In the genomic region with DNA sequence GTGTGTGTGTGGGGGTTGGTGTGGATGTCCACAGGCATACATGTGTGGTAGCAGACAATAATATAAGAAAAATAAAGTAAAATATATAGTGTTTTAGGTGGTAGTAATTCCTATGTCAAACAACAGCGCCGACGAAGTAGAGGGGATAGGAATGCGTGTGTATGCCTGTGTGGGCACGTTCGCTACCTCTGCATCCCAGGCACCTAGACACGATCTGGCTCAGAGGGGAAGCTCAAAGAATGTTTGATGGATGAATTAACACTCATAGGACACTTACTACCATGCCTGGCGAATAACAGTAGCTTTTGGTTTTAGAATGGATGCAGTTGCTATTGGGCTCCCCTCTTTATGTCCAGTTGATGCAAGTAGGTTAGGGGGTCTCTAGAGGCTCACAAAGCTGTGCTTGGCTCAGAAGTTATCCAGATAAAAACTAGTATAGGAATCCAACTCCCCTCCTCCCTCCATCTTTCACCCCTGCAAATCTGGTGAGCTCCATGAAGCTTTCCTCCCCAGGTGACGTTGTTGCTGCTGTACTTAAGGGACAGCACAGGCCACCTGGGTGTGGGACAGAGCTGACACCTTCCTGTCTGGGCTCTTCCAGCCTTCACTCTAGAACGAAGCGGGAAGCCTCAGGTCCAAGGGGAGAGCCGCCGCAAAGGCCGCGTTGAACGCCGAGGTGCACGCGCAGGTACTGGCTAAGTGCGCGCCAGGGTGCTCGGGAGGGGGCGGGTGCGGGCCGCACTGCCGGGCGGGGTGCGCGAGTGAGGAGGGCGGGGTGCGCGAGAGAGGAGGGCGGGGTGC, we compare ENCODE assay signal across 8 cellular contexts.
DNase-seq lines count a peak whose midpoint lies in the region; ATAC-seq and TF ChIP-seq lines count a peak whose summit lies in the region.

No MANE protein-coding gene starts in this region.

- H3K36me3 ChIP-seq in NT2/D1 (ENCODE audit: insufficient read depth, insufficient read length, low read length) = no peaks in the 10 kb centered on the region
- H3K36me3 ChIP-seq in gastroesophageal sphincter = no peaks in the 10 kb centered on the region
- no peaks in the 10 kb centered on the region for H3K36me3 ChIP-seq in trophoblast cell (ENCODE audit: control insufficient read depth in 1 of 2, insufficient read depth in 2 of 2, low read length in 2 of 2)
- H3K36me3 ChIP-seq in thymus (ENCODE audit: control insufficient read depth, insufficient read depth) = no peaks in the 10 kb centered on the region
- H3K36me3 ChIP-seq in osteoblast (ENCODE audit: insufficient read depth, low read length) = no peaks in the 10 kb centered on the region

- no peak overlapping the region for H3K18ac ChIP-seq in trophoblast cell (ENCODE audit: low read length)

- peaks cover 14% of the 10 kb centered on the region for H3K4me1 Mint-ChIP-seq in activated T-helper 2 cell treated with anti-CD3 and anti-CD28 coated beads, Interferon-gamma antibody, Interleukin-2, Interleukin-4, amounts not matched to agents 10 μg/mL and 5 μg/mL and 100 μg/mL, durations not matched to agents 14 hours and 24 hours and 36 hours (ENCODE audit: low read depth)

- DNase-seq in NT2/D1 (ENCODE audit: low read depth, low spot score) (peak; percentile 20), trophoblast cell (peak; percentile 48 to 73), DMS153 treated with DMSO at 0.1 percent for 48 hours (lab: John Stamatoyannopoulos, UW; ENCODE audit: unreplicated experiment) (no peak), osteoblast (ENCODE audit: insufficient read length, low spot score, missing footprints) (no peak)
- peak; percentile 52 for DNase-seq in activated T-helper 2 cell treated with anti-CD3 and anti-CD28 coated beads, Interferon-gamma antibody, Interleukin-2, Interleukin-4, amounts not matched to agents 10 μg/mL and 5 μg/mL and 100 μg/mL, durations not matched to agents 14 hours and 24 hours and 36 hours (ENCODE audit: low spot score)

- no peak overlapping the region for H2BK5ac ChIP-seq in trophoblast cell (ENCODE audit: low read depth, low read length, poor library complexity)

- H4K8ac ChIP-seq in trophoblast cell (ENCODE audit: low read depth, low read length) = no peak overlapping the region

- no peak overlapping the region for H2AK5ac ChIP-seq in trophoblast cell (ENCODE audit: low read length)

- intact Hi-C loops in activated T-helper 2 cell treated with anti-CD3 and anti-CD28 coated beads, Interferon-gamma antibody, Interleukin-2, Interleukin-4, amounts not matched to agents 10 μg/mL and 5 μg/mL and 100 μg/mL, durations not matched to agents 14 hours and 24 hours and 36 hours (cut with micrococcal nuclease) = loop anchor here (5.0 kb wide), 3 partner anchors 206 to 674 kb away; partner anchors contain the start of gene LRRC28

- WGBS in gastroesophageal sphincter (ENCODE audit: low coverage in 1 of 2), 2 donors = 23 to 32% methylated on average over 8 of the region's 33 CpGs
- no CpG with 5 or more reads among the region's 33 CpGs for WGBS in trophoblast cell (ENCODE audit: extremely low coverage, insufficient coverage, insufficient read length)
- 19% methylated on average over 31 of the region's 33 CpGs for WGBS in thymus

- peaks cover 37% of the 10 kb centered on the region for H3K27me3 ChIP-seq in NT2/D1 (ENCODE audit: insufficient read depth, insufficient read length)
- no peaks in the 10 kb centered on the region for H3K27me3 ChIP-seq in gastroesophageal sphincter
- peaks cover 7% of the 10 kb centered on the region for H3K27me3 ChIP-seq in trophoblast cell (ENCODE audit: insufficient read depth, low read length)
- H3K27me3 ChIP-seq in thymus (ENCODE audit: control insufficient read depth, insufficient read depth) = peaks cover 2% of the 10 kb centered on the region
- H3K27me3 ChIP-seq in osteoblast (ENCODE audit: insufficient read depth, low read length) = peaks cover 12% of the 10 kb centered on the region

- no peaks in the 10 kb centered on the region for H3K36me3 Mint-ChIP-seq in activated T-helper 2 cell treated with anti-CD3 and anti-CD28 coated beads, Interferon-gamma antibody, Interleukin-2, Interleukin-4, amounts not matched to agents 10 μg/mL and 5 μg/mL and 100 μg/mL, durations not matched to agents 14 hours and 24 hours and 36 hours (ENCODE audit: low read depth)

- ATAC-seq in GM21526 (IDR thresholded peaks at IDR 0.05; ENCODE audit: low FRiP score, unreplicated experiment) = peak; percentile 54
- peak; percentile 74 for ATAC-seq in gastroesophageal sphincter

- no peaks in the 10 kb centered on the region for H4K20me1 ChIP-seq in osteoblast (ENCODE audit: insufficient read depth, low read length)

- peak overlapping the region; percentile 75 for H3K4me3 Mint-ChIP-seq in activated T-helper 2 cell treated with anti-CD3 and anti-CD28 coated beads, Interferon-gamma antibody, Interleukin-2, Interleukin-4, amounts not matched to agents 10 μg/mL and 5 μg/mL and 100 μg/mL, durations not matched to agents 14 hours and 24 hours and 36 hours (ENCODE audit: low read depth)

- no peak for TF ChIP-seq EP300 in gastroesophageal sphincter (IDR thresholded peaks at IDR 0.05)

- TF ChIP-seq POLR2A in gastroesophageal sphincter (IDR thresholded peaks at IDR 0.05) = no peak

- TF ChIP-seq CTCF in gastroesophageal sphincter (IDR thresholded peaks at IDR 0.05) (no peak), osteoblast (IDR thresholded peaks at IDR 0.05; ENCODE audit: extremely low read depth, low read depth, low read length) (no peak)

- no peak overlapping the region for H4K91ac ChIP-seq in trophoblast cell (ENCODE audit: low read depth, low read length)

- H3K4me2 ChIP-seq in trophoblast cell (ENCODE audit: low read length) (peak overlapping the region; percentile 59), osteoblast (ENCODE audit: insufficient read depth, low read length) (no peak overlapping the region)

- no peak overlapping the region for H3K4ac ChIP-seq in trophoblast cell (ENCODE audit: low read depth, low read length)

- H2AFZ ChIP-seq in trophoblast cell (ENCODE audit: insufficient read depth, low read length, poor library complexity) = no peak overlapping the region
- no peak overlapping the region for H2AFZ ChIP-seq in osteoblast (ENCODE audit: low read length)

- no peaks in the 10 kb centered on the region for H3K9me3 ChIP-seq in NT2/D1 (ENCODE audit: insufficient read depth, low read length)
- no peaks in the 10 kb centered on the region for H3K9me3 ChIP-seq in gastroesophageal sphincter
- H3K9me3 ChIP-seq in trophoblast cell (ENCODE audit: insufficient read depth, low read depth, low read length) = no peaks in the 10 kb centered on the region
- H3K9me3 ChIP-seq in thymus (ENCODE audit: control insufficient read depth) = no peaks in the 10 kb centered on the region
- H3K9me3 ChIP-seq in osteoblast (ENCODE audit: low read depth, low read length) = no peaks in the 10 kb centered on the region

- no peaks in the 10 kb centered on the region for H3K79me2 ChIP-seq in trophoblast cell (ENCODE audit: control insufficient read depth, insufficient read depth, low read length, poor library complexity)
- H3K79me2 ChIP-seq in osteoblast (ENCODE audit: insufficient read depth, low read length) = no peaks in the 10 kb centered on the region

- H3K79me1 ChIP-seq in trophoblast cell (ENCODE audit: low read length) = no peaks in the 10 kb centered on the region

- H3K4me3 ChIP-seq in NT2/D1 (ENCODE audit: insufficient read length, low read depth) (peak overlapping the region; percentile 65), gastroesophageal sphincter (peak overlapping the region; percentile 16 to 56), trophoblast cell (ENCODE audit: low read depth, low read length) (peak overlapping the region; percentile 32), thymus (ENCODE audit: low read length) (peak overlapping the region; percentile 41), osteoblast (ENCODE audit: insufficient read depth, low read length) (no peak overlapping the region)

- no peak overlapping the region for H2BK12ac ChIP-seq in trophoblast cell (ENCODE audit: low read length)

- H3K9ac ChIP-seq in NT2/D1 (ENCODE audit: insufficient read length, low read depth) = peak overlapping the region; percentile 66
- H3K9ac ChIP-seq in trophoblast cell (ENCODE audit: low read length) = no peak overlapping the region

- peaks cover 34% of the 10 kb centered on the region for H3K27me3 Mint-ChIP-seq in activated T-helper 2 cell treated with anti-CD3 and anti-CD28 coated beads, Interferon-gamma antibody, Interleukin-2, Interleukin-4, amounts not matched to agents 10 μg/mL and 5 μg/mL and 100 μg/mL, durations not matched to agents 14 hours and 24 hours and 36 hours (ENCODE audit: low read depth)

- H3K4me1 ChIP-seq in NT2/D1 (ENCODE audit: insufficient read depth, insufficient read length) (no peaks in the 10 kb centered on the region), gastroesophageal sphincter (peaks cover 0 to 18% (median 4%) of the 10 kb centered on the region in 3 donors), trophoblast cell (ENCODE audit: control insufficient read depth in 1 of 2, insufficient read depth in 2 of 2, low read length in 2 of 2) (peaks cover 2 to 7% of the 10 kb centered on the region in 2 experiments), thymus (ENCODE audit: control insufficient read depth, insufficient read depth, low read length) (peaks cover 3% of the 10 kb centered on the region), osteoblast (ENCODE audit: insufficient read depth, low read length) (peaks cover 5% of the 10 kb centered on the region)

- H3K27ac Mint-ChIP-seq in activated T-helper 2 cell treated with anti-CD3 and anti-CD28 coated beads, Interferon-gamma antibody, Interleukin-2, Interleukin-4, amounts not matched to agents 10 μg/mL and 5 μg/mL and 100 μg/mL, durations not matched to agents 14 hours and 24 hours and 36 hours = peak overlapping the region; percentile 47

- H3K23ac ChIP-seq in trophoblast cell (ENCODE audit: low read length) = no peak overlapping the region

- H3K14ac ChIP-seq in trophoblast cell (ENCODE audit: low read length) = no peak overlapping the region

- H3K27ac ChIP-seq in gastroesophageal sphincter = peak overlapping the region in 3 of 4 donors; percentile 73 to 79 (median 78)
- no peak overlapping the region for H3K27ac ChIP-seq in trophoblast cell (ENCODE audit: low read depth, low read length)
- no peak overlapping the region for H3K27ac ChIP-seq in thymus (ENCODE audit: low read depth)
- no peak overlapping the region for H3K27ac ChIP-seq in osteoblast (ENCODE audit: low read depth, low read length)

- no peaks in the 10 kb centered on the region for H3K9me3 Mint-ChIP-seq in activated T-helper 2 cell treated with anti-CD3 and anti-CD28 coated beads, Interferon-gamma antibody, Interleukin-2, Interleukin-4, amounts not matched to agents 10 μg/mL and 5 μg/mL and 100 μg/mL, durations not matched to agents 14 hours and 24 hours and 36 hours

- no peak overlapping the region for H4K12ac ChIP-seq in trophoblast cell (ENCODE audit: low read depth, low read length)

- no peak overlapping the region for H2BK120ac ChIP-seq in trophoblast cell (ENCODE audit: insufficient read depth, low read length, poor library complexity)

Comparison
In these comparisons a context has a peak if more than half of its experiments do, and no peak if none do; other contexts are left out.
1. DNase-seq: peak in NT2/D1 (single experiment), activated T-helper 2 cell treated with anti-CD3 and anti-CD28 coated beads, Interferon-gamma antibody, Interleukin-2, Interleukin-4, amounts not matched to agents 10 μg/mL and 5 μg/mL and 100 μg/mL, durations not matched to agents 14 hours and 24 hours and 36 hours (single experiment) and trophoblast cell (2 of 2); none in DMS153 treated with DMSO at 0.1 percent for 48 hours (single experiment) and osteoblast (single experiment).
2. H3K27ac ChIP-seq: peak in gastroesophageal sphincter (3 of 4); none in trophoblast cell (single experiment), thymus (single experiment) and osteoblast (single experiment).